In the genomic region with DNA sequence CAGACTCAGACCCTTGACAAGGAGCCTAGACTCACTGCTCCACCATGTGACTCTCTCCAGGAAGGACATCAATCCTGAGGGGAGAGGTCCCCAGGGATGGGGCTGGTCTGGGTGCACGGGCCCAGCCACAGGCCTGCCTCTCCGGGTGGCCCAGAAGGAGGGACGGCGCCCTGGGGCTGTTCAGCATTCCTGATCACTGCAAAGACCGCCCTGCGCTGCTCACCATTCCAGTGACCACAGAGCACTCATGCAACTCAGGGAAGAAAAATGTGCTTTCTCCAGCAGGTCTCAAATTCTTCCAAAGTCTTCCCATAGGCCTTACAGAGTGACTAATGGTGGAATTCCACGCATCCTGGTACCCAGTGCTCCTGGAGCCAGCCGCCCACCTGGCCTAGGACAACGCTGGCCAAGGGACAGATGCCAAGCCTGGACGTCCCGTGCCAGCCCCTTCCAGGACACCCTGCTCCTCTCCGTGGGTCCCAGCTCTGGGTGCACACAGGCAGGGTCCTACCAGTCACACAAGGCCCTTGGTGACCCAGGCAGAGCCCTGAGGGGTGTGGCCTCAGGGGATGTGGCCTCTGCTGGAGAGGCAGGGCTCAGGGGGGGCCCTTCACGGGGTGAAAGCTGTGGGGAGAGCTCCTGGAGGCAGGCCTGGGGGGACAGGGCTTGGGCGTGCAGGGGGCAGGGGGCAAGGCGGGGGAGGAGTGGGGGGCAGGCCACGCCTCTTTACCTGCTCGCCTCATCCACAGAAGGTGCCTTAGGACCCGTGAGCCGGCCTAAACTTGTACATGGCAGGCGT, we compare ENCODE assay signal across 10 cellular contexts.
DNase-seq lines count a peak whose midpoint lies in the region; ATAC-seq and TF ChIP-seq lines count a peak whose summit lies in the region.
"Had no signal": no experiment of that assay in that cellular context is flagged by ENCODE, and none has a peak within 500 bp of the region (broad histone marks: within the 10 kb centered on the region; RNA-seq: fewer than 3 reads in every experiment).

No MANE protein-coding gene starts in this region.

- H3K36me3 ChIP-seq in H7 (replicated peaks; ENCODE audit: control insufficient read depth, insufficient read depth, low read length) (no peaks in the 10 kb centered on the region), iPS-15b (ENCODE audit: control insufficient read depth, insufficient read depth, low read length) (no peaks in the 10 kb centered on the region)

- peak overlapping the region; percentile 60 for H3K4me3 Mint-ChIP-seq in WTC11
- H3K4me3 Mint-ChIP-seq: T-helper 1 cell treated with Interleukin-12 subunit alpha and Interleukin-12 subunit beta and Interleukin-4 antibody, amounts not matched to agents 30 μg/mL and 1 μg/mL, for 36 hours had no signal

- CTCF ChIA-PET in WTC11 (lab: Charles Lee) = interaction anchor here (0.8 to 3.3 kb wide), 6 partner anchors 16 to 442 kb away, joined by 3 to 18 read pairs (median 4); no protein-coding TSS in a partner anchor

- no peaks in the 10 kb centered on the region for H3K9me3 ChIP-seq in iPS-15b (ENCODE audit: control insufficient read depth, insufficient read depth, low read length)

- DNase-seq in H7 (peak; percentile 54), WTC11 (ENCODE audit: low spot score) (peak; percentile 8), stromal cell of bone marrow (ENCODE audit: low read depth) (peak; percentile 35), Kasumi-1 (lab: John Stamatoyannopoulos, UW) (no peak), Right ventricle myocardium superior (no peak), DMS114 treated with DMSO at 0.1 percent for 48 hours (lab: John Stamatoyannopoulos, UW; ENCODE audit: unreplicated experiment) (no peak)
- DNase-seq: activated T-cell treated with anti-CD3 and anti-CD28 coated beads, Interleukin-2, amount 50 U/mL, for 72 hours had no signal

- H3K4me1 Mint-ChIP-seq in WTC11 = peaks cover 8% of the 10 kb centered on the region

- ATAC-seq in WTC11 = no peak
- ATAC-seq in Right ventricle myocardium superior (ENCODE audit: poor library complexity) = no peak
- ATAC-seq in GM18909 (IDR thresholded peaks at IDR 0.05; ENCODE audit: poor library complexity, unreplicated experiment) = no peak

- no peak overlapping the region for H3K27ac Mint-ChIP-seq in WTC11
- H3K27ac Mint-ChIP-seq: activated T-cell treated with anti-CD3 and anti-CD28 coated beads, Interleukin-2, amount 50 U/mL, for 72 hours; T-helper 1 cell treated with Interleukin-12 subunit alpha and Interleukin-12 subunit beta and Interleukin-4 antibody, amounts not matched to agents 30 μg/mL and 1 μg/mL, for 36 hours had no signal

- H3K4me3 ChIP-seq in H7 (ENCODE audit: insufficient read depth, low read depth, low read length) (no peak overlapping the region), iPS-15b (ENCODE audit: low read depth, low read length) (peak overlapping the region; percentile 54)

- H3K9ac ChIP-seq in iPS-15b (ENCODE audit: low read depth, low read length) = no peak overlapping the region

- H3K27me3 ChIP-seq in H7 (ENCODE audit: control insufficient read depth, insufficient read depth, low read length) = no peaks in the 10 kb centered on the region
- no peaks in the 10 kb centered on the region for H3K27me3 ChIP-seq in iPS-15b (ENCODE audit: control insufficient read depth, insufficient read depth, low read length)

- no peaks in the 10 kb centered on the region for H3K4me1 ChIP-seq in iPS-15b (ENCODE audit: control insufficient read depth, insufficient read depth, low read length)

- no peaks in the 10 kb centered on the region for H3K9me3 Mint-ChIP-seq in WTC11
- H3K9me3 Mint-ChIP-seq: activated T-cell treated with anti-CD3 and anti-CD28 coated beads, Interleukin-2, amount 50 U/mL, for 72 hours; T-helper 1 cell treated with Interleukin-12 subunit alpha and Interleukin-12 subunit beta and Interleukin-4 antibody, amounts not matched to agents 30 μg/mL and 1 μg/mL, for 36 hours had no signal

- no peak for TF ChIP-seq CTCF in WTC11 (IDR thresholded peaks at IDR 0.05)

- POLR2A ChIA-PET in WTC11 (lab: Charles Lee) = no interaction called here

- H3K27me3 Mint-ChIP-seq in WTC11 (ENCODE audit: low read depth) = peaks cover 1% of the 10 kb centered on the region; the same call in 1 of the 2 replicates

- no peaks in the 10 kb centered on the region for H3K36me3 Mint-ChIP-seq in WTC11

- intact Hi-C loops in Right ventricle myocardium superior (cut with DNase I) = loop anchor here (10.0 kb wide), 1 partner anchor 133 kb away; no protein-coding TSS in a partner anchor

TF ChIP-seq in WTC11, 78 proteins besides CTCF, POLR2A, EP300 and RAD21:
- TF ChIP-seq, protein P1, sequence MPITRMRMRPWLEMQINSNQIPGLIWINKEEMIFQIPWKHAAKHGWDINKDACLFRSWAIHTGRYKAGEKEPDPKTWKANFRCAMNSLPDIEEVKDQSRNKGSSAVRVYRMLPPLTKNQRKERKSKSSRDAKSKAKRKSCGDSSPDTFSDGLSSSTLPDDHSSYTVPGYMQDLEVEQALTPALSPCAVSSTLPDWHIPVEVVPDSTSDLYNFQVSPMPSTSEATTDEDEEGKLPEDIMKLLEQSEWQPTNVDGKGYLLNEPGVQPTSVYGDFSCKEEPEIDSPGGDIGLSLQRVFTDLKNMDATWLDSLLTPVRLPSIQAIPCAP (CRISPR knock-in tag; IDR thresholded peaks at IDR 0.05) = no peak
- TF ChIP-seq, protein P2, sequence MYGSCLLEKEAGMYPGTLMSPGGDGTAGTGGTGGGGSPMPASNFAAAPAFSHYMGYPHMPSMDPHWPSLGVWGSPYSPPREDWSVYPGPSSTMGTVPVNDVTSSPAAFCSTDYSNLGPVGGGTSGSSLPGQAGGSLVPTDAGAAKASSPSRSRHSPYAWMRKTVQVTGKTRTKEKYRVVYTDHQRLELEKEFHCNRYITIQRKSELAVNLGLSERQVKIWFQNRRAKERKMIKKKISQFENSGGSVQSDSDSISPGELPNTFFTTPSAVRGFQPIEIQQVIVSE (CRISPR knock-in tag; IDR thresholded peaks at IDR 0.05; ENCODE audit: borderline replicate concordance) = no peak
- TF ChIP-seq, protein P3, sequence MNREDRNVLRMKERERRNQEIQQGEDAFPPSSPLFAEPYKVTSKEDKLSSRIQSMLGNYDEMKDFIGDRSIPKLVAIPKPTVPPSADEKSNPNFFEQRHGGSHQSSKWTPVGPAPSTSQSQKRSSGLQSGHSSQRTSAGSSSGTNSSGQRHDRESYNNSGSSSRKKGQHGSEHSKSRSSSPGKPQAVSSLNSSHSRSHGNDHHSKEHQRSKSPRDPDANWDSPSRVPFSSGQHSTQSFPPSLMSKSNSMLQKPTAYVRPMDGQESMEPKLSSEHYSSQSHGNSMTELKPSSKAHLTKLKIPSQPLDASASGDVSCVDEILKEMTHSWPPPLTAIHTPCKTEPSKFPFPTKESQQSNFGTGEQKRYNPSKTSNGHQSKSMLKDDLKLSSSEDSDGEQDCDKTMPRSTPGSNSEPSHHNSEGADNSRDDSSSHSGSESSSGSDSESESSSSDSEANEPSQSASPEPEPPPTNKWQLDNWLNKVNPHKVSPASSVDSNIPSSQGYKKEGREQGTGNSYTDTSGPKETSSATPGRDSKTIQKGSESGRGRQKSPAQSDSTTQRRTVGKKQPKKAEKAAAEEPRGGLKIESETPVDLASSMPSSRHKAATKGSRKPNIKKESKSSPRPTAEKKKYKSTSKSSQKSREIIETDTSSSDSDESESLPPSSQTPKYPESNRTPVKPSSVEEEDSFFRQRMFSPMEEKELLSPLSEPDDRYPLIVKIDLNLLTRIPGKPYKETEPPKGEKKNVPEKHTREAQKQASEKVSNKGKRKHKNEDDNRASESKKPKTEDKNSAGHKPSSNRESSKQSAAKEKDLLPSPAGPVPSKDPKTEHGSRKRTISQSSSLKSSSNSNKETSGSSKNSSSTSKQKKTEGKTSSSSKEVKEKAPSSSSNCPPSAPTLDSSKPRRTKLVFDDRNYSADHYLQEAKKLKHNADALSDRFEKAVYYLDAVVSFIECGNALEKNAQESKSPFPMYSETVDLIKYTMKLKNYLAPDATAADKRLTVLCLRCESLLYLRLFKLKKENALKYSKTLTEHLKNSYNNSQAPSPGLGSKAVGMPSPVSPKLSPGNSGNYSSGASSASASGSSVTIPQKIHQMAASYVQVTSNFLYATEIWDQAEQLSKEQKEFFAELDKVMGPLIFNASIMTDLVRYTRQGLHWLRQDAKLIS (CRISPR knock-in tag; IDR thresholded peaks at IDR 0.05; ENCODE audit: borderline replicate concordance) = no peak
- TF ChIP-seq IRF2 (CRISPR knock-in tag; IDR thresholded peaks at IDR 0.05; ENCODE audit: borderline replicate concordance, low read depth) (no peak), FOXJ3 (CRISPR knock-in tag; IDR thresholded peaks at IDR 0.05; ENCODE audit: borderline replicate concordance) (no peak), ZNF396 (CRISPR knock-in tag; IDR thresholded peaks at IDR 0.05; ENCODE audit: borderline replicate concordance) (no peak), TCF7 (CRISPR knock-in tag; IDR thresholded peaks at IDR 0.05; ENCODE audit: low read depth) (no peak), NR3C1 (CRISPR knock-in tag; conservative IDR thresholded peaks at IDR 0.05; ENCODE audit: low read depth) (no peak)

Comparison
In these comparisons a context has a peak if more than half of its experiments do, and no peak if none do; other contexts are left out.
1. DNase-seq: peak in H7 (single experiment), WTC11 (single experiment) and stromal cell of bone marrow (single experiment); none in Kasumi-1 (0 of 2), Right ventricle myocardium superior (single experiment) and DMS114 treated with DMSO at 0.1 percent for 48 hours (single experiment).